1 cellular context compared by ENCODE assay signal in genomic region chr15:58462547-58462946, GRCh38.
TF ChIP-seq lines count a peak whose summit lies in the region.

No MANE protein-coding gene starts in this region.

TF ChIP-seq in HepG2, 621 proteins besides CTCF, POLR2A, EP300 and RAD21:
- TF ChIP-seq NFKB2 (CRISPR knock-in tag; IDR thresholded peaks at IDR 0.05; ENCODE audit: borderline replicate concordance), result 0 out of 2 replicates have a peak, but pooled peaks have one; percentile 19
- TF ChIP-seq ZSCAN21 (CRISPR knock-in tag; IDR thresholded peaks at IDR 0.05; ENCODE audit: borderline replicate concordance), result no peak
- no peak for TF ChIP-seq HMGA1 (CRISPR knock-in tag; conservative IDR thresholded peaks at IDR 0.05)
- TF ChIP-seq ZFY (CRISPR knock-in tag; IDR thresholded peaks at IDR 0.05), result no peak
- peak; percentile 27; the same call in 1 of the 2 replicates for TF ChIP-seq ZNF263 (CRISPR knock-in tag; IDR thresholded peaks at IDR 0.05)
- no peak for TF ChIP-seq POLR2AphosphoS5 (IDR thresholded peaks at IDR 0.05; ENCODE audit: low read depth, low read length)
- no peak for TF ChIP-seq SP5 (CRISPR knock-in tag; IDR thresholded peaks at IDR 0.05; ENCODE audit: borderline replicate concordance, low read depth)
- TF ChIP-seq WIZ (CRISPR knock-in tag; IDR thresholded peaks at IDR 0.05), result no peak
- no peak for TF ChIP-seq MAFF (IDR thresholded peaks at IDR 0.05; ENCODE audit: low read depth, low read length)
- TF ChIP-seq ZNF687 (CRISPR knock-in tag; IDR thresholded peaks at IDR 0.05), result no peak
- TF ChIP-seq, protein P1, sequence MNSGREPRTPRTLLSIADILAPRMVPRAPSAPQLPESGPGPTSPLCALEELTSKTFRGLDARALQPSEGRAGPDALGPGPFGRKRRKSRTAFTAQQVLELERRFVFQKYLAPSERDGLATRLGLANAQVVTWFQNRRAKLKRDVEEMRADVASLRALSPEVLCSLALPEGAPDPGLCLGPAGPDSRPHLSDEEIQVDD (CRISPR knock-in tag; IDR thresholded peaks at IDR 0.05; ENCODE audit: borderline replicate concordance), result no peak
- TF ChIP-seq ZNF337 (CRISPR knock-in tag; IDR thresholded peaks at IDR 0.05; ENCODE audit: borderline replicate concordance, low read depth), result no peak
- no peak for TF ChIP-seq ZNF839 (CRISPR knock-in tag; IDR thresholded peaks at IDR 0.05; ENCODE audit: borderline replicate concordance)
- no peak for TF ChIP-seq ZNF850 (CRISPR knock-in tag; conservative IDR thresholded peaks at IDR 0.05)
- no peak for TF ChIP-seq ZNF256 (CRISPR knock-in tag; conservative IDR thresholded peaks at IDR 0.05)
- TF ChIP-seq FOSL2 (CRISPR knock-in tag; IDR thresholded peaks at IDR 0.05), result peak; percentile 37; the same call in 1 of the 2 replicates
- TF ChIP-seq ZNF564 (CRISPR knock-in tag; IDR thresholded peaks at IDR 0.05), result no peak
- TF ChIP-seq ZSCAN5A (CRISPR knock-in tag; IDR thresholded peaks at IDR 0.05; ENCODE audit: borderline replicate concordance), result no peak
- TF ChIP-seq ZNF639 (CRISPR knock-in tag; conservative IDR thresholded peaks at IDR 0.05), result no peak
- TF ChIP-seq, protein P2, sequence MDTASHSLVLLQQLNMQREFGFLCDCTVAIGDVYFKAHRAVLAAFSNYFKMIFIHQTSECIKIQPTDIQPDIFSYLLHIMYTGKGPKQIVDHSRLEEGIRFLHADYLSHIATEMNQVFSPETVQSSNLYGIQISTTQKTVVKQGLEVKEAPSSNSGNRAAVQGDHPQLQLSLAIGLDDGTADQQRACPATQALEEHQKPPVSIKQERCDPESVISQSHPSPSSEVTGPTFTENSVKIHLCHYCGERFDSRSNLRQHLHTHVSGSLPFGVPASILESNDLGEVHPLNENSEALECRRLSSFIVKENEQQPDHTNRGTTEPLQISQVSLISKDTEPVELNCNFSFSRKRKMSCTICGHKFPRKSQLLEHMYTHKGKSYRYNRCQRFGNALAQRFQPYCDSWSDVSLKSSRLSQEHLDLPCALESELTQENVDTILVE (CRISPR knock-in tag; IDR thresholded peaks at IDR 0.05), result no peak
